In the genomic region with DNA sequence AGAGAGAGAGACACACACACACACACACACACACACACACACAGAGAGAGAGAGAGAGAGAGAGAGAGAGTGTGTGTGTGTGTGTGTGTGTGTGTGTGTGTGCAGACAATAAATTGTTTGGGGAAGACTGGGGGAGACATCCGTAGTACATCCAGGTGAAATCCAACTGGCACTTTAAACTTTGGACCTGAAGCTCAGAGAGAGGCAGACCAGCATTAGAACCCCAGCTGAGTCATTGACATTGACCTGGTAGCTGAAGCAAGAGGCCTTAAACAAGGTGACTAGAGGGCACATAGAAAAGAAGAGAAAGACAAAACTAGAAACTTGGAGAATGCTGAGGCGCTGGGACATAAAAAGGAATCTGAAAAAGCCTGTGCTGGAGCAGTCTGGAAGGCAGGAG, we compare ENCODE assay signal across 20 cellular contexts.
"Had no signal": no experiment of that assay in that cellular context is flagged by ENCODE, and none has a peak within 500 bp of the region (broad histone marks: within the 10 kb centered on the region; RNA-seq: fewer than 3 reads in every experiment).

No MANE protein-coding gene starts in this region.

- H3K27me3 Mint-ChIP-seq: activated naive CD8-positive, alpha-beta T cell; effector memory CD8-positive, alpha-beta T cell; type B pancreatic cell had no signal

- H3K27me3 ChIP-seq: stomach had no signal

- H3K9me3 ChIP-seq: prostate gland, stomach had no signal

- H3K9me3 Mint-ChIP-seq: effector memory CD8-positive, alpha-beta T cell; neural crest cell; type B pancreatic cell had no signal

- H3K36me3 ChIP-seq: prostate gland, WERI-Rb-1 had no signal

- ATAC-seq: left cardiac atrium, right cardiac atrium had no signal

- H3K27ac ChIP-seq: prostate gland, stomach, WERI-Rb-1 had no signal

- FAIRE-seq: bronchial epithelial cell, islet of Langerhans had no signal

- H3K27ac Mint-ChIP-seq: activated naive CD8-positive, alpha-beta T cell; effector memory CD8-positive, alpha-beta T cell; type B pancreatic cell had no signal

- DNase-seq: activated CD4-positive, alpha-beta T cell treated with anti-CD3 and anti-CD28 coated beads, Interleukin-2, amount 50 U/mL, for 48 hours; activated gamma-delta T cell; cerebellar nuclear complex; dermis blood vessel endothelial cell; effector memory CD8-positive, alpha-beta T cell; foreskin fibroblast; hippocampal formation; left cardiac atrium; midbrain; right cardiac atrium; stimulated activated CD4-positive, alpha-beta T cell treated with anti-CD3 and anti-CD28 coated beads, Interleukin-2, amount 100 ng/mL, for 48 hours; stomach; WERI-Rb-1 had no signal

- H3K4me3 Mint-ChIP-seq: activated naive CD8-positive, alpha-beta T cell; effector memory CD8-positive, alpha-beta T cell; neural crest cell; type B pancreatic cell had no signal

- H3K4me1 ChIP-seq: prostate gland, stomach had no signal

- H3K4me1 Mint-ChIP-seq: neural crest cell had no signal

- H3K4me3 ChIP-seq: lung, prostate gland, stomach had no signal
